In the genomic region with DNA sequence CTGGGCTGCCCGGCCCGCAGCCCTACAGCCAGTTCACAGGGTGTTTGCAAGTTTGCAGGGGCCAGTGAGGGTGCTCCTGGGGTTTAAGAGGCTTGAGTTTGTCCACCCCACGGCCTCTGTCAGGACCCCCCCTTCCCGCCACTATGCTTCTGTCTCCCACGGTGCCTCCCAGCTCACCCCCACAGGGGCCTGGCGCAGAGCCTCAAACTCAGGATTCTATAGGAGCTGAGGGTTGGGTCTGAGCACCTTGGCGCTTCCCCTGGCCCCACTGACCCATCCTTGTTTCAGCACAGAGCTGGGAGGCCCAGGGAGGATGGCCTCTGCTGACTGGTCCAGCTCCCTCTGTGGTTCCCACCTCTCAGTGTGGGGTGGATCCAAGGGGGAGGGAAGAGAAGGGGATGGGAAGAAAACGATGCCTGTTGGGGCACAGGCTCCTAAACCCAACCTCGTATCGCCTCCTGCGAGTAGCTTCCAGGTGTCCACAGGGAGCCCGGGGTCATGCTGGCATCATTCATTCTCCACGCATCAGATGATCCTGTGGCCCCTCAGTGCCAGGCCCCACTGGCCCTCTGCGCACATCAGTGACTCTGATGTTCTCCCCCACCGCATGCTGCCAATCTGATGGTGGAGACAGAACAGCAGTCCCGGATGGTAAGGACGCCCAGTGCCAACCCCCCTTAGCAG, we compare ENCODE assay signal across 9 cellular contexts. TPM values are rescaled to one million over a fixed set of nuclear protein-coding genes. Genes with fewer than 3 reads are reported as not detected.
DNase-seq lines count a peak whose midpoint lies in the region; ATAC-seq and TF ChIP-seq lines count a peak whose summit lies in the region.
"Had no signal": no experiment of that assay in that cellular context is flagged by ENCODE, and none has a peak within 500 bp of the region (broad histone marks: within the 10 kb centered on the region; RNA-seq: fewer than 3 reads in every experiment).

No MANE protein-coding gene starts in this region.

- no peaks in the 10 kb centered on the region for H3K27me3 Mint-ChIP-seq in CD4-positive, alpha-beta T cell
- H3K27me3 Mint-ChIP-seq in chondrocyte (ENCODE audit: low read depth) = no peaks in the 10 kb centered on the region
- H3K27me3 Mint-ChIP-seq in neural crest cell (ENCODE audit: low read depth) = no peaks in the 10 kb centered on the region

- intact Hi-C loops in CD4-positive, alpha-beta T cell (cut with DNase I, micrococcal nuclease) = loop anchor here in 1 of 2 experiments (10.0 kb wide), 1 partner anchor 194 kb away; no protein-coding TSS in a partner anchor

- H3K27ac ChIP-seq in CD4-positive, alpha-beta T cell (ENCODE audit: low read depth, low read length) = no peak overlapping the region

- H3K27ac Mint-ChIP-seq in CD4-positive, alpha-beta T cell = peak overlapping the region; percentile 60
- H3K27ac Mint-ChIP-seq in chondrocyte (ENCODE audit: unreplicated experiment) (peak overlapping the region; percentile 91), neural crest cell (ENCODE audit: unreplicated experiment) (peak overlapping the region; percentile 97)

- H3K27me3 ChIP-seq in CD4-positive, alpha-beta T cell (ENCODE audit: control insufficient read depth, insufficient read depth, low read length) = no peaks in the 10 kb centered on the region

- H3K36me3 Mint-ChIP-seq in CD4-positive, alpha-beta T cell (ENCODE audit: low read depth) = no peaks in the 10 kb centered on the region
- H3K36me3 Mint-ChIP-seq in chondrocyte (ENCODE audit: low read depth) = no peaks in the 10 kb centered on the region
- no peaks in the 10 kb centered on the region for H3K36me3 Mint-ChIP-seq in neural crest cell (ENCODE audit: low read depth)

- H3K9me3 Mint-ChIP-seq in CD4-positive, alpha-beta T cell = no peaks in the 10 kb centered on the region
- peaks cover 2% of the 10 kb centered on the region for H3K9me3 Mint-ChIP-seq in chondrocyte (ENCODE audit: low read depth)
- H3K9me3 Mint-ChIP-seq in neural crest cell = peaks cover 5% of the 10 kb centered on the region

- no peaks in the 10 kb centered on the region for H3K9me3 ChIP-seq in CD4-positive, alpha-beta T cell (ENCODE audit: control insufficient read depth, low read length)

- DNase-seq in CD4-positive, alpha-beta T cell = no peak
- DNase-seq in LHCN-M2 (ENCODE audit: low read depth) (peak; percentile 82), chondrocyte (ENCODE audit: low spot score) (peak; percentile 66), neural crest cell (ENCODE audit: low read depth, low spot score) (no peak), UCSD-AML1 (lab: John Stamatoyannopoulos, UW; ENCODE audit: unreplicated experiment) (no peak), globus pallidus (ENCODE audit: low spot score) (no peak), SKM-1 (lab: John Stamatoyannopoulos, UW; ENCODE audit: unreplicated experiment) (no peak)

- H3K4me3 Mint-ChIP-seq in CD4-positive, alpha-beta T cell = peak overlapping the region; percentile 80
- no peak overlapping the region for H3K4me3 Mint-ChIP-seq in chondrocyte (ENCODE audit: unreplicated experiment)
- H3K4me3 Mint-ChIP-seq in neural crest cell = no peak overlapping the region

- H3K4me1 Mint-ChIP-seq in CD4-positive, alpha-beta T cell (ENCODE audit: low read depth) = peaks cover 66% of the 10 kb centered on the region
- H3K4me1 Mint-ChIP-seq in chondrocyte (ENCODE audit: low read depth) (peaks cover 76% of the 10 kb centered on the region), neural crest cell (peaks cover 31% of the 10 kb centered on the region)

- POLR2A ChIA-PET in CD4-positive, alpha-beta T cell (lab: Charles Lee) = interaction anchor here (0.6 to 2.4 kb wide), 3 partner anchors 12 to 65 kb away, joined by 3 to 19 read pairs (median 3); no protein-coding TSS in a partner anchor

- ATAC-seq in CD4-positive, alpha-beta T cell (ENCODE audit: poor library complexity) = no peak
- no peak for ATAC-seq in HG02981 (IDR thresholded peaks at IDR 0.05; ENCODE audit: unreplicated experiment)

- CTCF ChIA-PET in CD4-positive, alpha-beta T cell (lab: Charles Lee) = interaction anchor here (2.1 kb wide), 1 partner anchor 371 kb away, joined by 8 read pairs; no protein-coding TSS in a partner anchor

- no peak for TF ChIP-seq CTCF in CD4-positive, alpha-beta T cell (IDR thresholded peaks at IDR 0.05)
- TF ChIP-seq CTCF in chondrocyte (IDR thresholded peaks at IDR 0.05) (no peak), neural crest cell (conservative IDR thresholded peaks at IDR 0.05) (no peak)

RNA-seq across cellular contexts. Expression of a gene that starts 5.0 kb away (rescaled TPM):
- not detected for total RNA-seq in CD4-positive, alpha-beta T cell
- 11.8 and 21.0 TPM in 2 replicates for total RNA-seq in LHCN-M2 (2014; rRNA removed)
- polyA plus RNA-seq in LHCN-M2 (2012) = 36.9 TPM
- 0.87 TPM in 1 of 3 replicates, not detected in the others for total RNA-seq in chondrocyte
- total RNA-seq in neural crest cell = 0.16 and 0.35 TPM in 2 replicates
- total RNA-seq: lung microvascular endothelial cell had no signal

Comparison
In these comparisons a context has a peak if more than half of its experiments do, and no peak if none do; other contexts are left out.
1. DNase-seq: peak in LHCN-M2 (single experiment) and chondrocyte (single experiment); none in CD4-positive, alpha-beta T cell (0 of 10), neural crest cell (single experiment), UCSD-AML1 (single experiment), globus pallidus (single experiment) and SKM-1 (single experiment).
2. Peak in every context shown above with its lines, with median percentiles within 50 percentile points of each other: H3K27ac Mint-ChIP-seq.